19 cellular contexts compared by ENCODE assay signal in genomic region chr22:23537830-23538501, GRCh38. TPM values are rescaled to one million over a fixed set of nuclear protein-coding genes. Genes with fewer than 3 reads are reported as not detected.
A peak's percentile ranks its signal among the peaks of the same experiment; 100 is the strongest.
DNase-seq lines count a peak whose midpoint lies in the region; ATAC-seq, FAIRE-seq and TF ChIP-seq lines count a peak whose summit lies in the region.
"Not testable (repeated sequence)": the region's sequence is repeated elsewhere in the genome, so short reads cannot be mapped to it uniquely, and the experiment has no call there.
"Had no signal": no experiment of that assay in that cellular context is flagged by ENCODE, and none has a peak within 500 bp of the region (broad histone marks: within the 10 kb centered on the region; RNA-seq: fewer than 3 reads in every experiment).

No MANE protein-coding gene starts in this region.

- H2AK5ac ChIP-seq in H1 (ENCODE audit: low read depth, low read length): peak overlapping the region; percentile 82; the same call in 1 of the 2 replicates

- not testable (repeated sequence) for H3K4me3 Mint-ChIP-seq in activated T-cell treated with anti-CD3 and anti-CD28 coated beads, Interleukin-2, amount 50 U/mL, for 24 hours
- H3K4me3 Mint-ChIP-seq in mesothelial cell of epicardium: peak overlapping the region; percentile 61

- peak overlapping the region; percentile 92; the same call in 1 of the 2 replicates for H2BK5ac ChIP-seq in H1 (ENCODE audit: low read depth, low read length)

- POLR2A ChIA-PET in H1 (lab: Charles Lee; ENCODE audit: partially characterized antibody): not testable (repeated sequence)

- H3K4me1 ChIP-seq in NT2/D1 (ENCODE audit: insufficient read depth, insufficient read length) (peaks cover 11% of the 10 kb centered on the region), H1 (replicated peaks in 1 of 4; ENCODE audit: control insufficient read depth in 3 of 4, insufficient read depth in 4 of 4, low read length in 3 of 4) (peaks cover 20 to 45% (median 28%) of the 10 kb centered on the region in 4 experiments), iPS-20b (ENCODE audit: insufficient read depth, low read length) (peaks cover 37% of the 10 kb centered on the region)

- H3K27ac ChIP-seq in H1 (ENCODE audit: low read depth, low read length); iPS-20b (ENCODE audit: low read length): not testable (repeated sequence)

- H3K14ac ChIP-seq in H1 (ENCODE audit: insufficient read length): not testable (repeated sequence)

- H3K4me1 Mint-ChIP-seq in activated T-cell treated with anti-CD3 and anti-CD28 coated beads, Interleukin-2, amount 50 U/mL, for 24 hours (ENCODE audit: low read depth): not testable (repeated sequence)
- H3K4me1 Mint-ChIP-seq in mesothelial cell of epicardium: peaks cover 87% of the 10 kb centered on the region

- FAIRE-seq in G401.6 (lab: Jason Lieb, UNC): peak; percentile 8
- FAIRE-seq in H1 (lab: Jason Lieb, UNC): not testable (repeated sequence)

- not testable (repeated sequence) for H3K23me2 ChIP-seq in H1 (ENCODE audit: low read depth, low read length)

- H2AFZ ChIP-seq in H1 (ENCODE audit: low read length): peak overlapping the region; percentile 14; the same call in 1 of the 2 replicates

- H4K8ac ChIP-seq in H1 (ENCODE audit: extremely low read depth, insufficient read depth, low read length): not testable (repeated sequence)

- H2BK15ac ChIP-seq in H1 (ENCODE audit: low read length): peak overlapping the region; percentile 25; the same call in 1 of the 2 replicates

- H3K36me3 ChIP-seq in NT2/D1 (ENCODE audit: insufficient read depth, insufficient read length, low read length): peaks cover 24% of the 10 kb centered on the region
- H3K36me3 ChIP-seq in H1 (ENCODE audit: control insufficient read depth in 2 of 4, insufficient read depth in 4 of 4, low read length in 3 of 4); iPS-20b (ENCODE audit: insufficient read depth, low read depth, low read length): not testable (repeated sequence)

- not testable (repeated sequence) for H3K56ac ChIP-seq in H1 (replicated peaks; ENCODE audit: insufficient read length, low read depth, low read length)

- CTCF ChIA-PET in H1 (lab: Charles Lee; ENCODE audit: partially characterized antibody): interaction anchor here (1.4 to 1.8 kb wide), 2 partner anchors 42 to 52 kb away, joined by 4 to 5 read pairs; partner anchors contain the start of gene IGLL1

- H4K91ac ChIP-seq in H1 (replicated peaks; ENCODE audit: insufficient read length, low read length): not testable (repeated sequence)

- TF ChIP-seq EP300 in H1 (IDR thresholded peaks at IDR 0.05; ENCODE audit: borderline replicate concordance in 1 of 2, low read depth in 2 of 2, low read length in 2 of 2): not testable (repeated sequence)

- peak overlapping the region; percentile 96; the same call in 1 of the 2 replicates for H3K18ac ChIP-seq in H1 (ENCODE audit: extremely low read depth, low read length)

- peak overlapping the region in 1 of 2 experiments; percentile 44; a peak in 3 of 4 replicates for H3K4me2 ChIP-seq in H1 (ENCODE audit: insufficient read depth in 1 of 2, low read depth in 2 of 2, low read length in 2 of 2)

- DNase-seq in NT2/D1 (ENCODE audit: low read depth, low spot score); H1 (ENCODE audit: low read depth in 1 of 2, low spot score in 2 of 2); mesothelial cell of epicardium (ENCODE audit: low spot score in 2 of 2, unreplicated experiment in 2 of 2): not testable (repeated sequence)
- peak; percentile 3 for DNase-seq in activated T-cell treated with anti-CD3 and anti-CD28 coated beads, Interleukin-2, amount 50 U/mL, for 24 hours
- DNase-seq in sciatic nerve (ENCODE audit: low spot score): peak; percentile 41

- not testable (repeated sequence) for H3K79me1 ChIP-seq in H1 (ENCODE audit: low read depth, low read length)

- not testable (repeated sequence) for H3K27ac Mint-ChIP-seq in activated T-cell treated with anti-CD3 and anti-CD28 coated beads, Interleukin-2, amount 50 U/mL, for 24 hours
- H3K27ac Mint-ChIP-seq in mesothelial cell of epicardium: peak overlapping the region; percentile 99

- H3K4ac ChIP-seq in H1 (replicated peaks; ENCODE audit: insufficient read length, low read depth, low read length): not testable (repeated sequence)

- not testable (repeated sequence) for H4K20me1 ChIP-seq in H1 (replicated peaks in 1 of 2; ENCODE audit: control insufficient read depth in 1 of 2, insufficient read depth in 2 of 2, low read length in 2 of 2)

- not testable (repeated sequence) for H3K23ac ChIP-seq in H1 (ENCODE audit: insufficient read length)

- intact Hi-C loops in sciatic nerve (cut with DNase I): loop anchor here (10.0 kb wide), 1 partner anchor 223 kb away; no protein-coding TSS in a partner anchor

- not testable (repeated sequence) for TF ChIP-seq RAD21 in H1 (IDR thresholded peaks at IDR 0.05 in 1 of 2, conservative IDR thresholded peaks at IDR 0.05 in 1 of 2; ENCODE audit: low read depth in 2 of 2, low read length in 2 of 2)

- H2BK120ac ChIP-seq in H1 (replicated peaks; ENCODE audit: low read depth, low read length): not testable (repeated sequence)

- not testable (repeated sequence) for H3K27me3 ChIP-seq in NT2/D1 (ENCODE audit: insufficient read depth, insufficient read length); H1 (replicated peaks in 1 of 4; ENCODE audit: control insufficient read depth in 3 of 4, extremely low read depth in 1 of 4, insufficient read depth in 3 of 4, low read length in 3 of 4)
- H3K27me3 ChIP-seq in iPS-20b (ENCODE audit: insufficient read depth, low read length): peaks cover 19% of the 10 kb centered on the region; the same call in 1 of the 2 replicates

- peak overlapping the region; percentile 75; the same call in 1 of the 2 replicates for H2BK12ac ChIP-seq in H1 (ENCODE audit: low read depth, low read length)

- not testable (repeated sequence) for H3K36me3 Mint-ChIP-seq in activated T-cell treated with anti-CD3 and anti-CD28 coated beads, Interleukin-2, amount 50 U/mL, for 24 hours (ENCODE audit: low read depth); mesothelial cell of epicardium

- WGBS in H1 (ENCODE audit: extremely low coverage in 1 of 2, insufficient coverage in 1 of 2, insufficient read length in 1 of 2, insufficient replicate concordance in 2 of 2, low coverage in 1 of 2, low lambda C conversion rate in 2 of 2, missing lambda C conversion rate in 1 of 2), 2 experiments: 69% methylated on average over 13 of the region's 13 CpGs; no CpG with 5 or more reads in 1 of the 2 experiments

- H3K27me3 Mint-ChIP-seq in activated T-cell treated with anti-CD3 and anti-CD28 coated beads, Interleukin-2, amount 50 U/mL, for 24 hours; mesothelial cell of epicardium (ENCODE audit: low read depth): not testable (repeated sequence)

- not testable (repeated sequence) for H3K79me2 ChIP-seq in H1 (ENCODE audit: control insufficient read depth in 1 of 2, insufficient read depth in 2 of 2, low read length in 2 of 2)

- H3K4me3 ChIP-seq in NT2/D1 (ENCODE audit: insufficient read length, low read depth): peak overlapping the region; percentile 86
- not testable (repeated sequence) for H3K4me3 ChIP-seq in H1 (ENCODE audit: extremely low read depth in 1 of 4, insufficient read depth in 2 of 4, low read depth in 3 of 4, low read length in 4 of 4)
- H3K4me3 ChIP-seq in iPS-20b (ENCODE audit: low read length): peak overlapping the region; percentile 57; the same call in 1 of the 2 replicates

- H4K5ac ChIP-seq in H1 (ENCODE audit: insufficient read length, low read depth, low read length): not testable (repeated sequence)

- TF ChIP-seq POLR2A in H1 (IDR thresholded peaks at IDR 0.05; ENCODE audit: control extremely low read depth in 1 of 2, low read depth in 2 of 2, low read length in 2 of 2): not testable (repeated sequence)

- not testable (repeated sequence) for TF ChIP-seq CTCF in H1 (IDR thresholded peaks at IDR 0.05; ENCODE audit: control extremely low read depth in 1 of 3, insufficient read depth in 1 of 3, low read depth in 1 of 3, low read length in 3 of 3)
- TF ChIP-seq CTCF in mesothelial cell of epicardium (IDR thresholded peaks at IDR 0.05; ENCODE audit: unreplicated experiment): peak; percentile 23

- H3K9ac ChIP-seq in NT2/D1 (ENCODE audit: insufficient read length, low read depth): peak overlapping the region; percentile 96
- H3K9ac ChIP-seq in H1 (replicated peaks in 1 of 4; ENCODE audit: extremely low read depth in 1 of 4, low read depth in 3 of 4, low read length in 3 of 4): not testable (repeated sequence)
- H3K9ac ChIP-seq in iPS-20b (ENCODE audit: low read depth, low read length): peak overlapping the region; percentile 73

- H2BK20ac ChIP-seq in H1 (ENCODE audit: low read length): peak overlapping the region; percentile 63

- H3K9me3 Mint-ChIP-seq in activated T-cell treated with anti-CD3 and anti-CD28 coated beads, Interleukin-2, amount 50 U/mL, for 24 hours; mesothelial cell of epicardium: not testable (repeated sequence)

- ATAC-seq in sciatic nerve: not testable (repeated sequence)

- H3K9me3 ChIP-seq in NT2/D1 (ENCODE audit: insufficient read depth, low read length); H1 (ENCODE audit: insufficient read depth in 2 of 2, low read depth in 1 of 2, low read length in 1 of 2); iPS-20b (ENCODE audit: insufficient read depth, low read depth, low read length): not testable (repeated sequence)

RNA-seq across cellular contexts. Expression of gene IGLL1, which starts 42.1 kb away (rescaled TPM):
- not detected in 2 replicates for total RNA-seq in H1 (2021; fragmentation: NEBNext Ultra II Directional; extraction: Animal tissue kit (Norgen Biotek cat#: 25700))
- polyA plus RNA-seq in H1 (2011; rRNA removed): not detected in 2 replicates
- polyA plus RNA-seq in H1 (2011; cell fraction: cytosol; rRNA removed): not detected
- polyA plus RNA-seq in H1 (2011; cell fraction: nucleus; rRNA removed): 0.21 TPM
- polyA plus RNA-seq in H1 (2012, experiment 1 of 2): not detected in 4 replicates
- not detected for polyA plus RNA-seq in H1 (2012, experiment 2 of 2)
- polyA plus RNA-seq in H1 (2013, experiment 1 of 2): not detected
- not detected for polyA plus RNA-seq in H1 (2013, experiment 2 of 2)
- polyA minus RNA-seq in H1 (2011; rRNA and poly(A)+ RNA removed): not detected in 2 replicates
- polyA minus RNA-seq in H1 (2011; cell fraction: cytosol; rRNA and poly(A)+ RNA removed): not detected
- not detected for polyA minus RNA-seq in H1 (2011; cell fraction: nucleus; rRNA and poly(A)+ RNA removed)
- not detected in 3 replicates for total RNA-seq in mesothelial cell of epicardium
- not detected for total RNA-seq in sciatic nerve
- total RNA-seq: activated CD4-positive, alpha-beta T cell treated with anti-CD3 and anti-CD28 coated beads, Interleukin-2, amount 10 ng/mL, durations not matched to agents 7 days and 5 days; activated T-helper 1 cell treated with anti-CD3 and anti-CD28 coated beads, Interleukin-12 subunit alpha, Interleukin-12 subunit beta, Interleukin-2, Interleukin-4 antibody, amounts not matched to agents 30 ng/mL and 10 ng/mL and 1 ng/mL, durations not matched to agents 14 hours and 24 hours and 36 hours; CD4-positive, alpha-beta memory T cell; chondrocyte; foreskin keratinocyte; HFFc6; IMR-90; lower lobe of right lung; MCF 10A; renal cortical epithelial cell; thyroid gland had no signal
- polyA plus RNA-seq: CD4-positive, alpha-beta memory T cell; foreskin keratinocyte; IMR-90; keratinocyte had no signal
